Comparison of ENCODE assay signal across 1 cellular context in the genomic region with DNA sequence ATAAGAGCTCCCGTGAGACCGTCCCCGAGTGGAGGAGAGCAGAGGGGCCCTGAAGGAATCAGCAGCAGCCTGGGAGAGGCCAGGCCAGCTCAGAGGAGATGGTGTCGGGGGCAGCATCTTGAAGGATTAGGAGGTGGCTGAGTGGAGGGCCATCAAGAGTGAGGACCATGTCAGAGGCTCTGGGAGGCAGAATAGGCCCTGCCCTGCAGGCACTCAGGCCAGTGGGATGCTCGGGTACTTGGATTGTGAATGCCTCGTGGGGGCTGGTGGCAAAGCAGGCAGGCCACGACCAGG.
TF ChIP-seq lines count a peak whose summit lies in the region.

No MANE protein-coding gene starts in this region.

TF ChIP-seq in liver, 16 proteins besides CTCF, POLR2A, EP300 and RAD21 (continued from another document):
- TF ChIP-seq REST (IDR thresholded peaks at IDR 0.05) (no peak), EGR1 (IDR thresholded peaks at IDR 0.05; ENCODE audit: low read depth in 2 of 2) (no peak), NR2F2 (IDR thresholded peaks at IDR 0.05) (no peak), ZBTB33 (IDR thresholded peaks at IDR 0.05) (no peak), TAF1 (conservative IDR thresholded peaks at IDR 0.05) (no peak), GABPA (IDR thresholded peaks at IDR 0.05 in 1 of 2, conservative IDR thresholded peaks at IDR 0.05 in 1 of 2) (no peak), JUND (IDR thresholded peaks at IDR 0.05) (no peak), YY1 (IDR thresholded peaks at IDR 0.05) (no peak), HNF4A (conservative IDR thresholded peaks at IDR 0.05) (no peak), SP1 (IDR thresholded peaks at IDR 0.05) (no peak), FOXA2 (IDR thresholded peaks at IDR 0.05) (no peak)
- TF ChIP-seq, protein P1, sequence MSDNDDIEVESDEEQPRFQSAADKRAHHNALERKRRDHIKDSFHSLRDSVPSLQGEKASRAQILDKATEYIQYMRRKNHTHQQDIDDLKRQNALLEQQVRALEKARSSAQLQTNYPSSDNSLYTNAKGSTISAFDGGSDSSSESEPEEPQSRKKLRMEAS (IDR thresholded peaks at IDR 0.05) = no peak
